ENCODE assay signal across 32 cellular contexts in the genomic region with DNA sequence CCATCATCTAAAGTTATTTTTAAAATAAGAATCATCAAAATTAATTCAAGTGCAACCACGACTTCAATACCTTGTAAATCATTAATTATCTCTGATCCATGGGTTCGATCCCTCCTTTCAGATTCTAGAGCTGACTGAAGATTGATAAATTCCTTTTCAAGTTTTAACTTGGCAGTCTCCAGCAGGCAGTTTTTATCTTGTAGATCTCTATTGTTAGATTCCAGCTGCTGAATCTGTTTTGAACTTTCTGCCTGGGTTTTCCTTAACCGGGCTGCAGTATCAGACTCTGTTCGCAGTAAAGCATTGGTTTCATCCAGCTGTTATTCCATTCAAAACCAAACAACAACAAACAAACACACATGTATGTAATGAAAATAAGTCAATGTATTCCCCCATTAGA.
"Had no signal": no experiment of that assay in that cellular context is flagged by ENCODE, and none has a peak within 500 bp of the region (broad histone marks: within the 10 kb centered on the region; RNA-seq: fewer than 3 reads in every experiment).

No MANE protein-coding gene starts in this region.

- H3K9me3 ChIP-seq: body of pancreas had no signal

- H3K27ac ChIP-seq: adrenal gland, body of pancreas, KMS-11, PC-9, RWPE1 had no signal

- FAIRE-seq: astrocyte, bronchial epithelial cell, RCC 7860 had no signal

- H3K4me1 Mint-ChIP-seq: activated CD4-positive, alpha-beta T cell treated with anti-CD3 and anti-CD28 coated beads for 36 hours; activated CD4-positive, alpha-beta T cell treated with anti-CD3 and anti-CD28 coated beads, Interleukin-2, amount 10 ng/mL, durations not matched to agents 7 days and 5 days; WTC11 had no signal

- H3K27ac Mint-ChIP-seq: activated CD4-positive, alpha-beta T cell treated with anti-CD3 and anti-CD28 coated beads for 36 hours; activated CD4-positive, alpha-beta T cell treated with anti-CD3 and anti-CD28 coated beads, Interleukin-2, amount 10 ng/mL, durations not matched to agents 7 days and 5 days; activated CD8-positive, alpha-beta T cell treated with anti-CD3 and anti-CD28 coated beads, Interleukin-2, amount 10 ng/mL, durations not matched to agents 7 days and 5 days; activated naive CD4-positive, alpha-beta T cell treated with anti-CD3 and anti-CD28 coated beads for 36 hours; activated naive CD4-positive, alpha-beta T cell treated with anti-CD3 and anti-CD28 coated beads, Interleukin-2, amount 50 U/mL, for 72 hours; activated T-cell treated with anti-CD3 and anti-CD28 coated beads, Interleukin-2, amount 50 U/mL, for 24 hours; activated T-helper 1 cell treated with anti-CD3 and anti-CD28 coated beads, Interleukin-12 subunit alpha, Interleukin-12 subunit beta, Interleukin-2, Interleukin-4 antibody, amounts not matched to agents 30 ng/mL and 10 ng/mL and 1 ng/mL, durations not matched to agents 14 hours and 24 hours and 36 hours; T-helper 1 cell treated with Interleukin-12 subunit alpha and Interleukin-12 subunit beta and Interleukin-4 antibody, amounts not matched to agents 30 μg/mL and 1 μg/mL, for 36 hours; T-helper 2 cell treated with Interferon-gamma antibody and Interleukin-4, amounts not matched to agents 5 μg/mL and 100 μg/mL, for 36 hours; WTC11 had no signal

- H3K4me2 ChIP-seq: KMS-11, PC-9 had no signal

- H3K9ac ChIP-seq: KMS-11 had no signal

- ATAC-seq: activated CD4-positive, alpha-beta T cell treated with anti-CD3 and anti-CD28 coated beads for 36 hours; activated CD4-positive, CD25-positive, alpha-beta regulatory T cell treated with anti-CD3 and anti-CD28 coated beads, Interleukin-2, amount 50 U/mL, for 24 hours; activated CD8-positive, alpha-beta T cell treated with anti-CD3 and anti-CD28 coated beads, Interleukin-2, amount 10 ng/mL, durations not matched to agents 7 days and 5 days; activated naive CD4-positive, alpha-beta T cell treated with anti-CD3 and anti-CD28 coated beads, Interleukin-2, amount 50 U/mL, for 72 hours; body of pancreas; Right ventricle myocardium inferior; WTC11 had no signal

- H3K4me3 ChIP-seq: adrenal gland, body of pancreas, PC-9 had no signal

- H3K4me3 Mint-ChIP-seq: activated CD4-positive, alpha-beta T cell treated with anti-CD3 and anti-CD28 coated beads for 36 hours; activated CD4-positive, alpha-beta T cell treated with anti-CD3 and anti-CD28 coated beads, Interleukin-2, amount 10 ng/mL, durations not matched to agents 7 days and 5 days; activated CD8-positive, alpha-beta T cell treated with anti-CD3 and anti-CD28 coated beads, Interleukin-2, amount 10 ng/mL, durations not matched to agents 7 days and 5 days; activated naive CD4-positive, alpha-beta T cell treated with anti-CD3 and anti-CD28 coated beads for 36 hours; activated T-cell treated with anti-CD3 and anti-CD28 coated beads, Interleukin-2, amount 50 U/mL, for 24 hours; activated T-helper 1 cell treated with anti-CD3 and anti-CD28 coated beads, Interleukin-12 subunit alpha, Interleukin-12 subunit beta, Interleukin-2, Interleukin-4 antibody, amounts not matched to agents 30 ng/mL and 10 ng/mL and 1 ng/mL, durations not matched to agents 14 hours and 24 hours and 36 hours; T-helper 1 cell treated with Interleukin-12 subunit alpha and Interleukin-12 subunit beta and Interleukin-4 antibody, amounts not matched to agents 30 μg/mL and 1 μg/mL, for 36 hours; T-helper 2 cell treated with Interferon-gamma antibody and Interleukin-4, amounts not matched to agents 5 μg/mL and 100 μg/mL, for 36 hours; WTC11 had no signal

- DNase-seq: activated CD4-positive, alpha-beta T cell treated with anti-CD3 and anti-CD28 coated beads for 36 hours; activated CD4-positive, alpha-beta T cell treated with anti-CD3 and anti-CD28 coated beads, Interleukin-2, amount 10 ng/mL, durations not matched to agents 7 days and 5 days; activated CD4-positive, alpha-beta T cell treated with anti-CD3 and anti-CD28 coated beads, Interleukin-2, amount 50 U/mL, for 48 hours; activated CD8-positive, alpha-beta T cell treated with anti-CD3 and anti-CD28 coated beads, Interleukin-2, amount 10 ng/mL, durations not matched to agents 7 days and 5 days; activated gamma-delta T cell treated with Interleukin-2 at 50 U/mL for 16 hours; activated naive CD4-positive, alpha-beta T cell treated with anti-CD3 and anti-CD28 coated beads for 36 hours; activated T-cell treated with anti-CD3 and anti-CD28 coated beads, Interleukin-2, amount 50 U/mL, for 24 hours; adrenal gland; body of pancreas; caudate nucleus; cerebellar nuclear complex; NCI-H1436 treated with DMSO at 0.1 percent for 48 hours; NCI-H1694 treated with DMSO at 0.1 percent for 48 hours; NCI-H2029; NCI-H510A; NCI-H526; NCI-H748 treated with DMSO at 0.1 percent for 48 hours; NK-92 treated with Interleukin-12 subunit alpha and Interleukin-12 subunit beta, amount 100 ng/mL, for 24 hours; PC-9; SIG-M5 had no signal

- H3K27me3 ChIP-seq: adrenal gland, body of pancreas had no signal

- H3K9me3 Mint-ChIP-seq: activated CD4-positive, alpha-beta T cell treated with anti-CD3 and anti-CD28 coated beads, Interleukin-2, amount 10 ng/mL, durations not matched to agents 7 days and 5 days; activated naive CD4-positive, alpha-beta T cell treated with anti-CD3 and anti-CD28 coated beads for 36 hours; activated naive CD4-positive, alpha-beta T cell treated with anti-CD3 and anti-CD28 coated beads, Interleukin-2, amount 50 U/mL, for 72 hours; activated T-cell treated with anti-CD3 and anti-CD28 coated beads, Interleukin-2, amount 50 U/mL, for 24 hours; activated T-helper 1 cell treated with anti-CD3 and anti-CD28 coated beads, Interleukin-12 subunit alpha, Interleukin-12 subunit beta, Interleukin-2, Interleukin-4 antibody, amounts not matched to agents 30 ng/mL and 10 ng/mL and 1 ng/mL, durations not matched to agents 14 hours and 24 hours and 36 hours; T-helper 1 cell treated with Interleukin-12 subunit alpha and Interleukin-12 subunit beta and Interleukin-4 antibody, amounts not matched to agents 30 μg/mL and 1 μg/mL, for 36 hours; T-helper 2 cell treated with Interferon-gamma antibody and Interleukin-4, amounts not matched to agents 5 μg/mL and 100 μg/mL, for 36 hours had no signal

- H2AFZ ChIP-seq: PC-9 had no signal

- H3K4me1 ChIP-seq: adrenal gland, body of pancreas had no signal

- H3K27me3 Mint-ChIP-seq: activated CD4-positive, alpha-beta T cell treated with anti-CD3 and anti-CD28 coated beads for 36 hours; activated CD4-positive, alpha-beta T cell treated with anti-CD3 and anti-CD28 coated beads, Interleukin-2, amount 10 ng/mL, durations not matched to agents 7 days and 5 days; activated T-cell treated with anti-CD3 and anti-CD28 coated beads, Interleukin-2, amount 50 U/mL, for 24 hours had no signal
